ENCODE assay signal across 22 cellular contexts in genomic region chr14:30921788-30922187, GRCh38.
"Had no signal": no experiment of that assay in that cellular context is flagged by ENCODE, and none has a peak within 500 bp of the region (broad histone marks: within the 10 kb centered on the region; RNA-seq: fewer than 3 reads in every experiment).

No MANE protein-coding gene starts in this region.

- H3K9me3 Mint-ChIP-seq: activated B cell treated with CpG ODN at 0.5 μM for 24 hours; activated CD4-positive, alpha-beta T cell treated with anti-CD3 and anti-CD28 coated beads, Interleukin-2, amount 10 ng/mL, durations not matched to agents 24 days and 14 days; activated naive CD4-positive, alpha-beta T cell treated with anti-CD3 and anti-CD28 coated beads for 36 hours; activated T-cell treated with anti-CD3 and anti-CD28 coated beads, Interleukin-2, amount 50 U/mL, for 24 hours; activated T-helper 17 cell treated with anti-CD3 and anti-CD28 coated beads, Interleukin-2, amount 50 U/mL, for 72 hours; brain had no signal

- H3K27ac ChIP-seq: PC-9 had no signal

- H3K4me3 ChIP-seq: PC-9 had no signal

- H3K4me3 Mint-ChIP-seq: activated B cell treated with CpG ODN at 0.5 μM for 24 hours; activated CD4-positive, alpha-beta T cell treated with anti-CD3 and anti-CD28 coated beads, Interleukin-2, amount 10 ng/mL, durations not matched to agents 24 days and 14 days; activated CD8-positive, alpha-beta memory T cell treated with anti-CD3 and anti-CD28 coated beads, Interleukin-2, amount 10 ng/mL, durations not matched to agents 7 days and 5 days; activated naive CD8-positive, alpha-beta T cell; activated T-cell treated with anti-CD3 and anti-CD28 coated beads, Interleukin-2, amount 50 U/mL, for 24 hours; activated T-helper 17 cell treated with anti-CD3 and anti-CD28 coated beads, Interleukin-2, amount 50 U/mL, for 72 hours; brain; T-helper 17 cell had no signal

- H3K27ac Mint-ChIP-seq: activated B cell treated with CpG ODN at 0.5 μM for 24 hours; activated CD4-positive, alpha-beta T cell treated with anti-CD3 and anti-CD28 coated beads, Interleukin-2, amount 10 ng/mL, durations not matched to agents 24 days and 14 days; activated CD8-positive, alpha-beta memory T cell treated with anti-CD3 and anti-CD28 coated beads, Interleukin-2, amount 10 ng/mL, durations not matched to agents 7 days and 5 days; activated naive CD4-positive, alpha-beta T cell treated with anti-CD3 and anti-CD28 coated beads for 36 hours; activated naive CD8-positive, alpha-beta T cell; activated T-cell treated with anti-CD3 and anti-CD28 coated beads, Interleukin-2, amount 50 U/mL, for 24 hours; T-helper 17 cell had no signal

- H2AFZ ChIP-seq: PC-9 had no signal

- H3K4me1 Mint-ChIP-seq: activated B cell treated with CpG ODN at 0.5 μM for 24 hours, brain had no signal

- H3K27me3 Mint-ChIP-seq: activated B cell treated with CpG ODN at 0.5 μM for 24 hours; activated CD4-positive, alpha-beta T cell treated with anti-CD3 and anti-CD28 coated beads, Interleukin-2, amount 10 ng/mL, durations not matched to agents 24 days and 14 days; activated CD8-positive, alpha-beta memory T cell treated with anti-CD3 and anti-CD28 coated beads, Interleukin-2, amount 10 ng/mL, durations not matched to agents 7 days and 5 days; activated naive CD8-positive, alpha-beta T cell; activated T-cell treated with anti-CD3 and anti-CD28 coated beads, Interleukin-2, amount 50 U/mL, for 24 hours; activated T-helper 17 cell treated with anti-CD3 and anti-CD28 coated beads, Interleukin-2, amount 50 U/mL, for 72 hours; brain; T-helper 17 cell had no signal

- ATAC-seq: activated CD8-positive, alpha-beta memory T cell treated with anti-CD3 and anti-CD28 coated beads, Interleukin-2, amount 10 ng/mL, durations not matched to agents 7 days and 5 days; activated T-helper 17 cell treated with anti-CD3 and anti-CD28 coated beads, Interleukin-2, amount 50 U/mL, for 72 hours; T-helper 17 cell had no signal

- DNase-seq: activated B cell treated with CpG ODN at 0.5 μM for 24 hours; activated CD4-positive, alpha-beta T cell treated with anti-CD3 and anti-CD28 coated beads for 1 hour; activated CD4-positive, alpha-beta T cell treated with anti-CD3 and anti-CD28 coated beads, Interleukin-2, amount 10 ng/mL, durations not matched to agents 24 days and 14 days; activated CD4-positive, alpha-beta T cell treated with anti-CD3 and anti-CD28 coated beads, Interleukin-2, amount 50 U/mL, for 48 hours; activated CD8-positive, alpha-beta memory T cell treated with anti-CD3 and anti-CD28 coated beads, Interleukin-2, amount 10 ng/mL, durations not matched to agents 7 days and 5 days; activated gamma-delta T cell; activated naive CD4-positive, alpha-beta T cell treated with anti-CD3 and anti-CD28 coated beads for 36 hours; activated T-cell treated with anti-CD3 and anti-CD28 coated beads, Interleukin-2, amount 50 U/mL, for 24 hours; amygdala; MM.1S; NCI-H1105 treated with DMSO at 0.1 percent for 48 hours; NCI-H1436 treated with DMSO at 0.1 percent for 48 hours; NCI-H187; NCI-H446; NCI-H524; PC-9; SHP77 treated with DMSO at 0.1 percent for 48 hours; T-helper 17 cell; T-helper 9 cell had no signal

- H3K4me2 ChIP-seq: PC-9 had no signal
